Comparison of ENCODE assay signal across 25 cellular contexts in the genomic region with DNA sequence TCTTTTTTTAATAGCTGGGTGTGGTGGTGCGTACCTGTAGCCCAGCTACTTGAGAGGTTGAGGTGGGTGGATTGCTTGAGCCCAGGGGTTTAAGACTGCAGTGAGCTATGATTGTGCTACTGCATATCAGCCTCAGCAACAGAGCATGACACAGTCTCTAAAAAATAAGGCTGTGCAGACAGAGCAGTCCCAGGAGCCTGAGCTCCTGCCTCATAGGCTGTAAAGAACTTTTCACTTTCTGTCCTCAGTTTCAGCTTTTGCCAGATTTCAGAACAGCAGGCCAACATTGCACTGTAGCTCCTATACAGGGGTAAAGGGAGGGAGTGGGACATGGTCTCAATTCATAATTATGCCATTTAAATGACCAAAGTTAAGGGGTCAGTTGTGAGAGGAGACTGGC.
"Had no signal": no experiment of that assay in that cellular context is flagged by ENCODE, and none has a peak within 500 bp of the region (broad histone marks: within the 10 kb centered on the region; RNA-seq: fewer than 3 reads in every experiment).

No MANE protein-coding gene starts in this region.

- H3K27me3 Mint-ChIP-seq: activated naive CD8-positive, alpha-beta T cell had no signal

- H3K4me3 Mint-ChIP-seq: activated CD8-positive, alpha-beta memory T cell treated with anti-CD3 and anti-CD28 coated beads, Interleukin-2, amount 10 ng/mL, durations not matched to agents 7 days and 5 days; activated CD8-positive, alpha-beta T cell treated with anti-CD3 and anti-CD28 coated beads, Interleukin-2, amount 10 ng/mL, durations not matched to agents 7 days and 5 days; activated naive CD8-positive, alpha-beta T cell; activated T-cell treated with anti-CD3 and anti-CD28 coated beads, Interleukin-2, amount 50 U/mL, for 24 hours; activated T-helper 1 cell treated with anti-CD3 and anti-CD28 coated beads, Interleukin-12 subunit alpha, Interleukin-12 subunit beta, Interleukin-2, Interleukin-4 antibody, amounts not matched to agents 30 ng/mL and 10 ng/mL and 1 ng/mL, durations not matched to agents 14 hours and 24 hours and 36 hours; T-helper 17 cell; WTC11 had no signal

- H3K4me1 Mint-ChIP-seq: activated CD8-positive, alpha-beta memory T cell treated with anti-CD3 and anti-CD28 coated beads, Interleukin-2, amount 10 ng/mL, durations not matched to agents 7 days and 5 days; T-helper 17 cell had no signal

- H3K27ac ChIP-seq: Peyer's patch, RWPE1 had no signal

- DNase-seq: activated CD4-positive, alpha-beta T cell treated with anti-CD3 and anti-CD28 coated beads for 48 hours; activated CD4-positive, alpha-beta T cell treated with anti-CD3 and anti-CD28 coated beads, Interleukin-2, amount 50 U/mL, for 4 hours; activated CD4-positive, CD25-positive, alpha-beta regulatory T cell treated with anti-CD3 and anti-CD28 coated beads, Interleukin-2, amount 50 U/mL, for 72 hours; activated CD8-positive, alpha-beta memory T cell treated with anti-CD3 and anti-CD28 coated beads, Interleukin-2, amount 10 ng/mL, durations not matched to agents 7 days and 5 days; activated CD8-positive, alpha-beta T cell treated with anti-CD3 and anti-CD28 coated beads, Interleukin-2, amount 10 ng/mL, durations not matched to agents 7 days and 5 days; activated effector memory CD4-positive, alpha-beta T cell treated with Interleukin-2 at 50 U/mL for 16 hours; activated naive CD4-positive, alpha-beta T cell; activated T-cell treated with anti-CD3 and anti-CD28 coated beads, Interleukin-2, amount 50 U/mL, for 24 hours; amygdala; Kasumi-1; KBM-7; NCI-H1105 treated with DMSO at 0.1 percent for 48 hours; NCI-H1436 treated with DMSO at 0.1 percent for 48 hours; NCI-H187; NCI-H2081; NCI-H446; Peyer's patch; SHP77 treated with DMSO at 0.1 percent for 48 hours; T-helper 17 cell; T-helper 9 cell had no signal

- H3K4me1 ChIP-seq: Peyer's patch had no signal

- ATAC-seq: activated CD8-positive, alpha-beta memory T cell treated with anti-CD3 and anti-CD28 coated beads, Interleukin-2, amount 10 ng/mL, durations not matched to agents 7 days and 5 days; activated CD8-positive, alpha-beta T cell treated with anti-CD3 and anti-CD28 coated beads, Interleukin-2, amount 10 ng/mL, durations not matched to agents 7 days and 5 days; T-helper 17 cell; WTC11 had no signal

- H3K4me3 ChIP-seq: Peyer's patch had no signal

- H3K9me3 ChIP-seq: Peyer's patch had no signal

- H3K27ac Mint-ChIP-seq: activated CD8-positive, alpha-beta memory T cell treated with anti-CD3 and anti-CD28 coated beads, Interleukin-2, amount 10 ng/mL, durations not matched to agents 7 days and 5 days; activated CD8-positive, alpha-beta T cell treated with anti-CD3 and anti-CD28 coated beads, Interleukin-2, amount 10 ng/mL, durations not matched to agents 7 days and 5 days; activated naive CD8-positive, alpha-beta T cell; activated T-cell treated with anti-CD3 and anti-CD28 coated beads, Interleukin-2, amount 50 U/mL, for 24 hours; activated T-helper 1 cell treated with anti-CD3 and anti-CD28 coated beads, Interleukin-12 subunit alpha, Interleukin-12 subunit beta, Interleukin-2, Interleukin-4 antibody, amounts not matched to agents 30 ng/mL and 10 ng/mL and 1 ng/mL, durations not matched to agents 14 hours and 24 hours and 36 hours; T-helper 17 cell; WTC11 had no signal

- H3K36me3 Mint-ChIP-seq: activated CD8-positive, alpha-beta memory T cell treated with anti-CD3 and anti-CD28 coated beads, Interleukin-2, amount 10 ng/mL, durations not matched to agents 7 days and 5 days; brain had no signal

- H3K27me3 ChIP-seq: Peyer's patch had no signal

- H3K36me3 ChIP-seq: Peyer's patch had no signal
